18 cellular contexts compared by ENCODE assay signal in the genomic region with DNA sequence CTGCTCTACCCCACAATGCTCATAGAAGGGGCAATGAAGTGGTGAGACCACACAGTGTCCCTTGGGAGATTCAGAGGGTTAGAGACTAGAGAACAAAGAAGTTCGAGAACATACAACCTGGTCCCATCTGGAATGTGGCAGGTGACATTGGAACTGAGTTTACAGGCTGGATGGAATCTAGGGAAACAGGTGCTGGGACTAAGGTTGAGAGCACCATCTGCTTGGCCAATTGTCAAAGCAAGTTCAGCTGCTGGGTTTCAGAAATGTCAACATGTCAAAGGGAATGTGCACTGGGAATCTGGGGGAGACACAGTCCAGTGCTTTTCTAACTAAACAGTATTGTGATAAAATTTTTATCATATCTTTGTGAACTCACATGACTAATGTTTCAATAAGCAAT.
"Had no signal": no experiment of that assay in that cellular context is flagged by ENCODE, and none has a peak within 500 bp of the region (broad histone marks: within the 10 kb centered on the region; RNA-seq: fewer than 3 reads in every experiment).

No MANE protein-coding gene starts in this region.

- H3K36me3 ChIP-seq: adrenal gland, gastrocnemius medialis, thyroid gland had no signal

- H3K27me3 Mint-ChIP-seq: activated B cell treated with CpG ODN at 0.5 μM for 24 hours had no signal

- DNase-seq: activated B cell treated with CpG ODN at 0.5 μM for 24 hours; activated CD4-positive, alpha-beta memory T cell treated with anti-CD3 and anti-CD28 coated beads for 36 hours; activated CD4-positive, alpha-beta T cell treated with anti-CD3 and anti-CD28 coated beads for 4 hours; activated gamma-delta T cell treated with Interleukin-2 at 50 U/mL for 16 hours; activated T-cell treated with anti-CD3 and anti-CD28 coated beads for 4 hours; adrenal gland; effector CD4-positive, alpha-beta T cell; gastrocnemius medialis; head of caudate nucleus; nucleus accumbens; retina; stimulated activated CD4-positive, alpha-beta T cell treated with anti-CD3 and anti-CD28 coated beads, Interleukin-2, amount 100 ng/mL, for 24 hours; stimulated activated naive CD4-positive, alpha-beta T cell treated with Interleukin-2 at 50 U/mL for 16 hours had no signal

- H3K4me1 ChIP-seq: adrenal gland, gastrocnemius medialis, thyroid gland had no signal

- H3K27ac ChIP-seq: adrenal gland, gastrocnemius medialis had no signal

- H3K9me3 ChIP-seq: thyroid gland had no signal

- H3K27me3 ChIP-seq: adrenal gland, gastrocnemius medialis, thyroid gland had no signal

- H3K27ac Mint-ChIP-seq: activated B cell treated with CpG ODN at 0.5 μM for 24 hours; activated CD4-positive, alpha-beta memory T cell treated with anti-CD3 and anti-CD28 coated beads for 36 hours; activated naive CD4-positive, alpha-beta T cell treated with anti-CD3 and anti-CD28 coated beads, Interleukin-2, amount 50 U/mL, for 72 hours; activated T-helper 1 cell treated with anti-CD3 and anti-CD28 coated beads, Interleukin-12 subunit alpha, Interleukin-12 subunit beta, Interleukin-2, Interleukin-4 antibody, amounts not matched to agents 30 ng/mL and 10 ng/mL and 1 ng/mL, durations not matched to agents 14 hours and 24 hours and 36 hours; mesothelial cell of epicardium; nephron had no signal

- H3K4me3 ChIP-seq: adrenal gland, gastrocnemius medialis, thyroid gland had no signal

- H3K4me3 Mint-ChIP-seq: activated B cell treated with CpG ODN at 0.5 μM for 24 hours; activated CD4-positive, alpha-beta memory T cell treated with anti-CD3 and anti-CD28 coated beads for 36 hours; activated T-helper 1 cell treated with anti-CD3 and anti-CD28 coated beads, Interleukin-12 subunit alpha, Interleukin-12 subunit beta, Interleukin-2, Interleukin-4 antibody, amounts not matched to agents 30 ng/mL and 10 ng/mL and 1 ng/mL, durations not matched to agents 14 hours and 24 hours and 36 hours; mesothelial cell of epicardium; nephron had no signal
